20 cellular contexts compared by ENCODE assay signal in genomic region chr4:144189121-144189520, GRCh38. TPM values are rescaled to one million over a fixed set of nuclear protein-coding genes. Genes with fewer than 3 reads are reported as not detected.
A peak's percentile ranks its signal among the peaks of the same experiment; 100 is the strongest.
DNase-seq lines count a peak whose midpoint lies in the region; ATAC-seq lines count a peak whose summit lies in the region.
"Had no signal": no experiment of that assay in that cellular context is flagged by ENCODE, and none has a peak within 500 bp of the region (broad histone marks: within the 10 kb centered on the region; RNA-seq: fewer than 3 reads in every experiment).

No MANE protein-coding gene starts in this region.

- H3K27ac Mint-ChIP-seq in stimulated activated effector memory CD8-positive, alpha-beta T cell treated with anti-CD3 and anti-CD28 coated beads, Interleukin-12 subunit alpha, Interleukin-12 subunit beta, amount 100 ng/mL, for 72 hours = no peak overlapping the region
- H3K27ac Mint-ChIP-seq: activated CD4-positive, alpha-beta T cell treated with anti-CD3 and anti-CD28 coated beads, Interleukin-2, amount 10 ng/mL, durations not matched to agents 24 days and 14 days; effector memory CD8-positive, alpha-beta T cell had no signal

- H3K36me3 Mint-ChIP-seq in stimulated activated effector memory CD8-positive, alpha-beta T cell treated with anti-CD3 and anti-CD28 coated beads, Interleukin-12 subunit alpha, Interleukin-12 subunit beta, amount 100 ng/mL, for 72 hours = no peaks in the 10 kb centered on the region

- H3K4me1 Mint-ChIP-seq in stimulated activated effector memory CD8-positive, alpha-beta T cell treated with anti-CD3 and anti-CD28 coated beads, Interleukin-12 subunit alpha, Interleukin-12 subunit beta, amount 100 ng/mL, for 72 hours = no peaks in the 10 kb centered on the region
- H3K4me1 Mint-ChIP-seq: activated CD4-positive, alpha-beta T cell treated with anti-CD3 and anti-CD28 coated beads, Interleukin-2, amount 10 ng/mL, durations not matched to agents 24 days and 14 days had no signal

- H3K9me3 Mint-ChIP-seq in stimulated activated effector memory CD8-positive, alpha-beta T cell treated with anti-CD3 and anti-CD28 coated beads, Interleukin-12 subunit alpha, Interleukin-12 subunit beta, amount 100 ng/mL, for 72 hours = no peaks in the 10 kb centered on the region
- H3K9me3 Mint-ChIP-seq: activated CD4-positive, alpha-beta T cell treated with anti-CD3 and anti-CD28 coated beads, Interleukin-2, amount 10 ng/mL, durations not matched to agents 24 days and 14 days; effector memory CD8-positive, alpha-beta T cell had no signal

- peak; percentile 25 for DNase-seq in renal cortical epithelial cell (ENCODE audit: low read depth)
- no peak for DNase-seq in DMS79 (lab: John Stamatoyannopoulos, UW)
- no peak for DNase-seq in stimulated activated effector memory CD8-positive, alpha-beta T cell treated with anti-CD3 and anti-CD28 coated beads, Interleukin-12 subunit alpha, Interleukin-12 subunit beta, amount 100 ng/mL, for 72 hours (ENCODE audit: low spot score in 2 of 2)
- no peak for DNase-seq in HCEC 1CT
- DNase-seq: activated CD4-positive, alpha-beta T cell treated with anti-CD3 and anti-CD28 coated beads, Interleukin-2, amount 10 ng/mL, durations not matched to agents 24 days and 14 days; brain microvascular endothelial cell; effector memory CD8-positive, alpha-beta T cell; gastrocnemius medialis; IMR-90; islet precursor cell; NCI-H1436; NCI-H526 treated with DMSO at 0.1 percent for 48 hours; stimulated activated CD4-positive, alpha-beta T cell treated with anti-CD3 and anti-CD28 coated beads, Interleukin-4, amount 100 ng/mL, for 4 hours; upper lobe of right lung had no signal

- ATAC-seq in GM19043 (IDR thresholded peaks at IDR 0.05; ENCODE audit: low read depth, unreplicated experiment) = peak; percentile 85
- peak; percentile 72 for ATAC-seq in GM21825 (IDR thresholded peaks at IDR 0.05; ENCODE audit: unreplicated experiment)
- peak; percentile 73 for ATAC-seq in HG03196 (IDR thresholded peaks at IDR 0.05; ENCODE audit: unreplicated experiment)
- no peak for ATAC-seq in stimulated activated effector memory CD8-positive, alpha-beta T cell treated with anti-CD3 and anti-CD28 coated beads, Interleukin-12 subunit alpha, Interleukin-12 subunit beta, amount 100 ng/mL, for 72 hours
- ATAC-seq: effector memory CD8-positive, alpha-beta T cell; gastrocnemius medialis; upper lobe of right lung had no signal

- no peak overlapping the region for H3K4me3 Mint-ChIP-seq in stimulated activated effector memory CD8-positive, alpha-beta T cell treated with anti-CD3 and anti-CD28 coated beads, Interleukin-12 subunit alpha, Interleukin-12 subunit beta, amount 100 ng/mL, for 72 hours
- H3K4me3 Mint-ChIP-seq: activated CD4-positive, alpha-beta T cell treated with anti-CD3 and anti-CD28 coated beads, Interleukin-2, amount 10 ng/mL, durations not matched to agents 24 days and 14 days; effector memory CD8-positive, alpha-beta T cell had no signal

RNA-seq across cellular contexts. Expression of gene GYPA, which starts 48.6 kb away (rescaled TPM):
- not detected in 2 replicates for total RNA-seq in renal cortical epithelial cell
- total RNA-seq: activated CD4-positive, alpha-beta T cell treated with anti-CD3 and anti-CD28 coated beads, Interleukin-2, amount 10 ng/mL, durations not matched to agents 24 days and 14 days; esophagus muscularis mucosa; gastrocnemius medialis; IMR-90; MCF 10A; T-helper 1 cell treated with Interleukin-12 subunit alpha and Interleukin-12 subunit beta and Interleukin-4 antibody, amounts not matched to agents 30 ng/mL and 1 ng/mL, for 36 hours; upper lobe of right lung had no signal
